Comparison of ENCODE assay signal across 9 cellular contexts in the genomic region with DNA sequence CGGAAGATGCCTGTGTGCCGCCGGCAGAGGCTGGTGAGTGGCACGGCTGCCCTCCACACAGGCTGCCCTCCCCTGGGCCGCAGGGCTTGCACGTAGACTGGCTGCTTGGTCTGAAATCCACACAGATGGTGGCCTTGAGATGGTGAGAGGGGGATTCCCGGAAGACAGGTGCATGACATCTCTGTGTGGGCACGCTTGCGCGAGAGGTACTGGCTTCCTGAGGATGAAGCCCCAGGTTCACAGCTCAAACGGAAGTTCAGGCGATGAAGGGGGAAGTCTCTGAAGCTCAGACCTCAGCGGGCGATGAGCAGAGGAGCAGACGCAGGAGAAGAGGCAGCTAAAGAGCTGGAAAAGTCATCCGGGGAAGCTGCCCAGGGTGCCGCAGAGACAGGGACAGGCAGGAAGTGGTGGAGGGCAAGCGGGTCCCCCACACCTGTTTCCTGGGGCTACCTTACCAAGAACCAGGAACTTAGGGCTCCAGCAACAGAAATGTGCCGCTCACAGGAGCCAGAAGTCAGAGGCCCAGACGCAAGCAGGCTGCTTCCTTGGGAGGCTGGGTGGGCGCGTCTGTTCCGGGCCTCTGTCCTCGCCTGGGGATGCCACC. TPM values are rescaled to one million over a fixed set of nuclear protein-coding genes. Genes with fewer than 3 reads are reported as not detected.
DNase-seq lines count a peak whose midpoint lies in the region; ATAC-seq and TF ChIP-seq lines count a peak whose summit lies in the region.
"Had no signal": no experiment of that assay in that cellular context is flagged by ENCODE, and none has a peak within 500 bp of the region (broad histone marks: within the 10 kb centered on the region; RNA-seq: fewer than 3 reads in every experiment).

No MANE protein-coding gene starts in this region.

- CTCF ChIA-PET in Calu3 (lab: Charles Lee): interaction anchor here (0.7 kb wide), 1 partner anchor 105 kb away, joined by 4 read pairs; no protein-coding TSS in a partner anchor

- no peaks in the 10 kb centered on the region for H3K9me3 Mint-ChIP-seq in stimulated activated naive B cell treated with anti-CD40 and anti-IgM and Interleukin-4, amounts not matched to agents 10 μg/mL and 1 μg/mL and 100 μg/mL, for 72 hours
- H3K9me3 Mint-ChIP-seq in osteocyte (ENCODE audit: unreplicated experiment): no peaks in the 10 kb centered on the region
- no peaks in the 10 kb centered on the region for H3K9me3 Mint-ChIP-seq in Calu3 (ENCODE audit: low read depth, unreplicated experiment)

- BruUV-seq in Calu3 (replicated peaks; lab: Mats Ljungman, UMichigan): no TSS peak

- H3K27ac Mint-ChIP-seq in stimulated activated naive B cell treated with anti-CD40 and anti-IgM and Interleukin-4, amounts not matched to agents 10 μg/mL and 1 μg/mL and 100 μg/mL, for 72 hours: peak overlapping the region; percentile 99
- H3K27ac Mint-ChIP-seq in osteocyte (ENCODE audit: unreplicated experiment) (no peak overlapping the region), Calu3 (ENCODE audit: unreplicated experiment) (no peak overlapping the region)

- ATAC-seq in GM21423 (IDR thresholded peaks at IDR 0.05; ENCODE audit: unreplicated experiment) (peak; percentile 47), HG02763 (IDR thresholded peaks at IDR 0.05; ENCODE audit: unreplicated experiment) (no peak)
- ATAC-seq in stimulated activated naive B cell treated with anti-CD40 and anti-IgM and Interleukin-4, amounts not matched to agents 10 μg/mL and 1 μg/mL and 100 μg/mL, for 72 hours (replicated peaks): peak; percentile 77 to 81

- H3K4me3 Mint-ChIP-seq in stimulated activated naive B cell treated with anti-CD40 and anti-IgM and Interleukin-4, amounts not matched to agents 10 μg/mL and 1 μg/mL and 100 μg/mL, for 72 hours: peak overlapping the region; percentile 84
- H3K4me3 Mint-ChIP-seq in osteocyte (ENCODE audit: unreplicated experiment) (no peak overlapping the region), Calu3 (ENCODE audit: low read depth, unreplicated experiment) (no peak overlapping the region)

- H3K4me1 Mint-ChIP-seq in stimulated activated naive B cell treated with anti-CD40 and anti-IgM and Interleukin-4, amounts not matched to agents 10 μg/mL and 1 μg/mL and 100 μg/mL, for 72 hours: peaks cover 57 to 65% of the 10 kb centered on the region in 2 donors
- no peaks in the 10 kb centered on the region for H3K4me1 Mint-ChIP-seq in osteocyte (ENCODE audit: unreplicated experiment)
- peaks cover 2% of the 10 kb centered on the region for H3K4me1 Mint-ChIP-seq in Calu3 (ENCODE audit: low read depth, unreplicated experiment)

- intact Hi-C loops in Calu3 (cut with micrococcal nuclease; ENCODE audit: unreplicated experiment): no loop called here

- no peaks in the 10 kb centered on the region for H3K27me3 Mint-ChIP-seq in stimulated activated naive B cell treated with anti-CD40 and anti-IgM and Interleukin-4, amounts not matched to agents 10 μg/mL and 1 μg/mL and 100 μg/mL, for 72 hours
- H3K27me3 Mint-ChIP-seq in osteocyte (ENCODE audit: unreplicated experiment) (no peaks in the 10 kb centered on the region), Calu3 (ENCODE audit: unreplicated experiment) (no peaks in the 10 kb centered on the region)

- DNase-seq in activated CD4-positive, alpha-beta T cell treated with anti-CD3 and anti-CD28 coated beads for 1 hour: peak; percentile 58
- DNase-seq in central memory CD4-positive, alpha-beta T cell: peak; percentile 85
- DNase-seq in stimulated activated naive B cell treated with anti-CD40 and anti-IgM and Interleukin-4, amounts not matched to agents 10 μg/mL and 1 μg/mL and 100 μg/mL, for 72 hours: peak; percentile 89
- DNase-seq in osteocyte (ENCODE audit: extremely low spot score, unreplicated experiment) (no peak), Calu3 (no peak), midbrain (lab: John Stamatoyannopoulos, UW) (no peak)
- DNase-seq: NCI-H2107 had no signal

- no peak for TF ChIP-seq CTCF in osteocyte (IDR thresholded peaks at IDR 0.05)
- TF ChIP-seq CTCF in Calu3 (IDR thresholded peaks at IDR 0.05; ENCODE audit: unreplicated experiment): no peak

- H3K36me3 Mint-ChIP-seq in stimulated activated naive B cell treated with anti-CD40 and anti-IgM and Interleukin-4, amounts not matched to agents 10 μg/mL and 1 μg/mL and 100 μg/mL, for 72 hours: peaks cover 29 to 57% of the 10 kb centered on the region in 2 donors
- H3K36me3 Mint-ChIP-seq in osteocyte (ENCODE audit: unreplicated experiment): peaks cover 6% of the 10 kb centered on the region
- H3K36me3 Mint-ChIP-seq in Calu3 (ENCODE audit: insufficient read depth, unreplicated experiment): peaks cover 47% of the 10 kb centered on the region

RNA-seq across cellular contexts. Expression of gene CRELD2, which starts 7.2 kb away (rescaled TPM):
- total RNA-seq in osteocyte (54.9 and 55.5 TPM in 2 replicates), Calu3 (2022) (57.8 and 64.6 TPM in 2 replicates)

RNA-seq across cellular contexts. Expression of gene ALG12, which starts 7.4 kb away (rescaled TPM):
- total RNA-seq in osteocyte: 27.1 and 27.9 TPM in 2 replicates
- total RNA-seq in Calu3 (2022): 25.4 and 27.0 TPM in 2 replicates

RNA-seq across cellular contexts. Expression of gene PIM3, which starts 34.9 kb away (rescaled TPM):
- 18.6 TPM in 2 replicates for total RNA-seq in osteocyte
- 86.3 and 97.3 TPM in 2 replicates for total RNA-seq in Calu3 (2022)

Comparison
In these comparisons a context has a peak if more than half of its experiments do, and no peak if none do; other contexts are left out.
1. DNase-seq: peak in activated CD4-positive, alpha-beta T cell treated with anti-CD3 and anti-CD28 coated beads for 1 hour (single experiment), central memory CD4-positive, alpha-beta T cell (single experiment) and stimulated activated naive B cell treated with anti-CD40 and anti-IgM and Interleukin-4, amounts not matched to agents 10 μg/mL and 1 μg/mL and 100 μg/mL, for 72 hours (single experiment); none in osteocyte (single experiment), Calu3 (single experiment) and midbrain (single experiment).
2. H3K4me3 Mint-ChIP-seq: peak in stimulated activated naive B cell treated with anti-CD40 and anti-IgM and Interleukin-4, amounts not matched to agents 10 μg/mL and 1 μg/mL and 100 μg/mL, for 72 hours (2 of 2); none in osteocyte (single experiment) and Calu3 (single experiment).